ENCODE assay signal across 8 cellular contexts in genomic region chr11:68844376-68844775, GRCh38. TPM values are rescaled to one million over a fixed set of nuclear protein-coding genes. Genes with fewer than 3 reads are reported as not detected.
DNase-seq lines count a peak whose midpoint lies in the region; ATAC-seq and TF ChIP-seq lines count a peak whose summit lies in the region.

No MANE protein-coding gene starts in this region.

- H3K9me3 ChIP-seq in CD4-positive, alpha-beta T cell (ENCODE audit: control insufficient read depth, low read length) = no peaks in the 10 kb centered on the region
- no peaks in the 10 kb centered on the region for H3K9me3 ChIP-seq in Karpas-422 (ENCODE audit: low read length)
- H3K9me3 ChIP-seq in neural cell (ENCODE audit: low read length) = no peaks in the 10 kb centered on the region

- DNase-seq in CD4-positive, alpha-beta T cell = no peak
- DNase-seq in Karpas-422 (no peak), dorsolateral prefrontal cortex (no peak), NCI-H524 treated with DMSO at 0.1 percent for 48 hours (lab: John Stamatoyannopoulos, UW) (no peak)
- DNase-seq in stimulated activated CD4-positive, alpha-beta T cell treated with anti-CD3 and anti-CD28 coated beads, Interleukin-2, amount 100 ng/mL, for 24 hours = no peak

- H3F3A ChIP-seq in neural cell (ENCODE audit: insufficient read depth, low read length, poor library complexity, severe bottlenecking) = no peaks in the 10 kb centered on the region

- intact Hi-C loops in CD4-positive, alpha-beta T cell (cut with DNase I, micrococcal nuclease) = loop anchor here (1.0 to 10.0 kb wide), 8 partner anchors 19 to 380 kb away; partner anchors contain the start of genes IGHMBP2 (in 2 of the 2), MRPL21 (in 2 of the 2), PPP6R3 (in 1 of the 2) and TESMIN (in 1 of the 2)
- intact Hi-C loops in dorsolateral prefrontal cortex (cut with DNase I) = loop anchor here in 1 of 2 donors (5.0 kb wide), 1 partner anchor 48 kb away; no protein-coding TSS in a partner anchor

- peak overlapping the region; percentile 67 for H3K4me2 ChIP-seq in Karpas-422 (ENCODE audit: low read depth, low read length, poor library complexity, severe bottlenecking)
- no peak overlapping the region for H3K4me2 ChIP-seq in neural cell (ENCODE audit: low read length)

- H3K27me3 Mint-ChIP-seq in CD4-positive, alpha-beta T cell = no peaks in the 10 kb centered on the region

- H4K20me1 ChIP-seq in Karpas-422 (ENCODE audit: insufficient read depth, low read depth, low read length) = no peaks in the 10 kb centered on the region
- no peaks in the 10 kb centered on the region for H4K20me1 ChIP-seq in neural cell (ENCODE audit: insufficient read depth)

- H2AFZ ChIP-seq in Karpas-422 (ENCODE audit: low read length) = peak overlapping the region; percentile 88; the same call in 1 of the 2 replicates
- no peak overlapping the region for H2AFZ ChIP-seq in neural cell (ENCODE audit: low read depth, low read length)

- TF ChIP-seq CTCF in CD4-positive, alpha-beta T cell (IDR thresholded peaks at IDR 0.05) = no peak
- no peak for TF ChIP-seq CTCF in dorsolateral prefrontal cortex (IDR thresholded peaks at IDR 0.05 in 54 of 56, conservative IDR thresholded peaks at IDR 0.05 in 2 of 56; ENCODE audit: low read depth in 1 of 56, partially characterized antibody in 56 of 56)
- TF ChIP-seq CTCF in neural cell (IDR thresholded peaks at IDR 0.05; ENCODE audit: poor library complexity, severe bottlenecking) = no peak

- CTCF ChIA-PET in CD4-positive, alpha-beta T cell (lab: Charles Lee) = interaction anchor here (0.8 to 3.7 kb wide), 12 partner anchors 10 to 255 kb away, joined by 3 to 42 read pairs (median 5); no protein-coding TSS in a partner anchor

- peaks cover 44% of the 10 kb centered on the region for H3K4me1 ChIP-seq in Karpas-422 (ENCODE audit: low read length)

- ATAC-seq in CD4-positive, alpha-beta T cell (ENCODE audit: poor library complexity) = no peak
- ATAC-seq in GM18870 (IDR thresholded peaks at IDR 0.05; ENCODE audit: unreplicated experiment) (no peak), GM18907 (IDR thresholded peaks at IDR 0.05; ENCODE audit: unreplicated experiment) (no peak)

- H3K4me3 ChIP-seq in Karpas-422 (ENCODE audit: low read length) (peak overlapping the region; percentile 59), dorsolateral prefrontal cortex (peak overlapping the region in 42 of 59 donors; percentile 15 to 77 (median 66)), neural cell (ENCODE audit: low read length) (peak overlapping the region; percentile 60)

- peak overlapping the region; percentile 91 for H3K4me3 Mint-ChIP-seq in CD4-positive, alpha-beta T cell

- TF ChIP-seq EP300 in neural cell (conservative IDR thresholded peaks at IDR 0.05; ENCODE audit: poor library complexity, severe bottlenecking) = no peak

- peak overlapping the region; percentile 70 for H3K27ac Mint-ChIP-seq in CD4-positive, alpha-beta T cell

- H3K27ac ChIP-seq in CD4-positive, alpha-beta T cell (ENCODE audit: low read depth, low read length) = no peak overlapping the region
- no peak overlapping the region for H3K27ac ChIP-seq in Karpas-422 (ENCODE audit: low read length)
- H3K27ac ChIP-seq in dorsolateral prefrontal cortex = peak overlapping the region in 5 of 59 donors; percentile 15 to 58 (median 32)
- H3K27ac ChIP-seq in neural cell (ENCODE audit: low read length) = no peak overlapping the region

- H3K36me3 ChIP-seq in Karpas-422 (ENCODE audit: insufficient read depth, low read length) = no peaks in the 10 kb centered on the region
- no peaks in the 10 kb centered on the region for H3K36me3 ChIP-seq in neural cell (ENCODE audit: insufficient read depth, low read length)

- peaks cover 5% of the 10 kb centered on the region for H3K36me3 Mint-ChIP-seq in CD4-positive, alpha-beta T cell (ENCODE audit: low read depth)

- H3K9ac ChIP-seq in Karpas-422 (ENCODE audit: low read length) (peak overlapping the region; percentile 46), neural cell (ENCODE audit: low read length) (no peak overlapping the region)

- H3K79me2 ChIP-seq in Karpas-422 (ENCODE audit: low read length) = no peaks in the 10 kb centered on the region
- no peaks in the 10 kb centered on the region for H3K79me2 ChIP-seq in neural cell (replicated peaks; ENCODE audit: insufficient read depth, low read length)

- H3K27me3 ChIP-seq in CD4-positive, alpha-beta T cell (ENCODE audit: control insufficient read depth, insufficient read depth, low read length) = no peaks in the 10 kb centered on the region
- H3K27me3 ChIP-seq in Karpas-422 (ENCODE audit: low read length) = no peaks in the 10 kb centered on the region
- peaks cover 0 to 57% (median 18%) of the 10 kb centered on the region in 45 donors for H3K27me3 ChIP-seq in dorsolateral prefrontal cortex
- peaks cover 65% of the 10 kb centered on the region for H3K27me3 ChIP-seq in neural cell (ENCODE audit: insufficient read depth, low read depth, low read length)

- H3K4me1 Mint-ChIP-seq in CD4-positive, alpha-beta T cell (ENCODE audit: low read depth) = peaks cover 38% of the 10 kb centered on the region

- POLR2A ChIA-PET in CD4-positive, alpha-beta T cell (lab: Charles Lee) = interaction anchor here (0.7 to 1.7 kb wide), 8 partner anchors 8 to 572 kb away, joined by 3 to 8 read pairs (median 4); partner anchors contain the start of gene C11orf24

- no peaks in the 10 kb centered on the region for H3K9me3 Mint-ChIP-seq in CD4-positive, alpha-beta T cell

- H3K9me2 ChIP-seq in Karpas-422 (replicated peaks; ENCODE audit: insufficient read depth, low read length) (no peaks in the 10 kb centered on the region), neural cell (ENCODE audit: insufficient read depth, low read length) (no peaks in the 10 kb centered on the region)

- TF ChIP-seq RAD21 in neural cell (conservative IDR thresholded peaks at IDR 0.05) = no peak

TF ChIP-seq in neural cell, 6 proteins besides CTCF, POLR2A, EP300 and RAD21:
- TF ChIP-seq REST (IDR thresholded peaks at IDR 0.05; ENCODE audit: borderline replicate concordance) = no peak
- no peak for TF ChIP-seq MXI1 (conservative IDR thresholded peaks at IDR 0.05; ENCODE audit: poor library complexity, severe bottlenecking)
- no peak for TF ChIP-seq POLR2AphosphoS5 (IDR thresholded peaks at IDR 0.05)
- TF ChIP-seq EZH2 (IDR thresholded peaks at IDR 0.05; ENCODE audit: borderline replicate concordance, insufficient read depth, low read length, poor library complexity, severe bottlenecking) = no peak
- TF ChIP-seq TAF1 (IDR thresholded peaks at IDR 0.05; ENCODE audit: low read depth) = no peak
- TF ChIP-seq SMC3 (conservative IDR thresholded peaks at IDR 0.05; ENCODE audit: poor library complexity) = no peak

RNA-seq across cellular contexts. Expression of gene CPT1A, which starts 2.7 kb away (rescaled TPM):
- 10 to 100 TPM; 11.3 to 13.2 TPM for total RNA-seq in CD4-positive, alpha-beta T cell
- total RNA-seq in Karpas-422 (2014; rRNA removed; shearing (Covaris generic); ENCODE audit: low replicate concordance) = 13.1 and 15.2 TPM in 2 replicates
- total RNA-seq in dorsolateral prefrontal cortex = 10 to 100 TPM; 18.2 to 83.8 (median 32.6) TPM
- polyA plus RNA-seq in neural cell = 0.12 and 0.35 TPM in 2 replicates
- 0.24 and 0.35 TPM in 2 replicates for polyA minus RNA-seq in neural cell

RNA-seq across cellular contexts. Expression of gene MRPL21, which starts 59.3 kb away (rescaled TPM):
- 10 to 100 TPM; 47.5 to 48.0 TPM for total RNA-seq in CD4-positive, alpha-beta T cell
- total RNA-seq in Karpas-422 (2014; rRNA removed; shearing (Covaris generic); ENCODE audit: low replicate concordance) = 88.3 and 121 TPM in 2 replicates
- 10 to 100 TPM; 23.7 to 72.9 (median 50.7) TPM for total RNA-seq in dorsolateral prefrontal cortex
- 137 and 139 TPM in 2 replicates for polyA plus RNA-seq in neural cell
- 34.3 and 38.3 TPM in 2 replicates for polyA minus RNA-seq in neural cell

RNA-seq across cellular contexts. Expression of gene IGHMBP2, which starts 59.3 kb away (rescaled TPM):
- total RNA-seq in CD4-positive, alpha-beta T cell = 10 to 100 TPM; 17.5 to 18.5 TPM
- 6.3 and 21.5 TPM in 2 replicates for total RNA-seq in Karpas-422 (2014; rRNA removed; shearing (Covaris generic); ENCODE audit: low replicate concordance)
- total RNA-seq in dorsolateral prefrontal cortex = 10 to 100 TPM; 19.0 to 47.9 (median 30.3) TPM
- polyA plus RNA-seq in neural cell = 9.5 and 12.9 TPM in 2 replicates
- polyA minus RNA-seq in neural cell = 22.1 and 24.6 TPM in 2 replicates
